20 cellular contexts compared by ENCODE assay signal in genomic region chr14:49579841-49580240, GRCh38. TPM values are rescaled to one million over a fixed set of nuclear protein-coding genes. Genes with fewer than 3 reads are reported as not detected.
DNase-seq lines count a peak whose midpoint lies in the region; ATAC-seq and TF ChIP-seq lines count a peak whose summit lies in the region.
"Had no signal": no experiment of that assay in that cellular context is flagged by ENCODE, and none has a peak within 500 bp of the region (broad histone marks: within the 10 kb centered on the region; RNA-seq: fewer than 3 reads in every experiment).

No MANE protein-coding gene starts in this region.

- no peak overlapping the region for H3K4me3 ChIP-seq in GM23338
- H3K4me3 ChIP-seq: esophagus muscularis mucosa, MG63 had no signal

- H3K9me3 Mint-ChIP-seq in activated T-cell treated with anti-CD3 and anti-CD28 coated beads, Interleukin-2, amount 50 U/mL, for 24 hours: no peaks in the 10 kb centered on the region
- H3K9me3 Mint-ChIP-seq in GM23338 (no peaks in the 10 kb centered on the region), nephron progenitor cell (no peaks in the 10 kb centered on the region)
- no peaks in the 10 kb centered on the region for H3K9me3 Mint-ChIP-seq in activated T-helper 2 cell treated with anti-CD3 and anti-CD28 coated beads, Interferon-gamma antibody, Interleukin-2, Interleukin-4, amounts not matched to agents 10 μg/mL and 5 μg/mL and 100 μg/mL, durations not matched to agents 14 hours and 24 hours and 36 hours
- H3K9me3 Mint-ChIP-seq: CD14-positive monocyte had no signal

- ATAC-seq in GM23338: peak; percentile 6; the same call in 1 of the 3 replicates

- intact Hi-C loops in activated T-helper 2 cell treated with anti-CD3 and anti-CD28 coated beads, Interferon-gamma antibody, Interleukin-2, Interleukin-4, amounts not matched to agents 10 μg/mL and 5 μg/mL and 100 μg/mL, durations not matched to agents 14 hours and 24 hours and 36 hours (cut with micrococcal nuclease): no loop called here

- no peaks in the 10 kb centered on the region for H3K9me2 ChIP-seq in GM23338 (ENCODE audit: insufficient read depth)

- H3K36me3 ChIP-seq in GM23338 (ENCODE audit: insufficient read depth): peaks cover 38% of the 10 kb centered on the region

- H4K20me1 ChIP-seq in GM23338 (replicated peaks; ENCODE audit: insufficient read depth): peaks cover 78% of the 10 kb centered on the region

- H3K36me3 Mint-ChIP-seq in activated T-cell treated with anti-CD3 and anti-CD28 coated beads, Interleukin-2, amount 50 U/mL, for 24 hours (ENCODE audit: low read depth): peaks cover 84% of the 10 kb centered on the region
- peaks cover 56% of the 10 kb centered on the region for H3K36me3 Mint-ChIP-seq in GM23338 (ENCODE audit: low read depth)
- peaks cover 80% of the 10 kb centered on the region for H3K36me3 Mint-ChIP-seq in activated T-helper 2 cell treated with anti-CD3 and anti-CD28 coated beads, Interferon-gamma antibody, Interleukin-2, Interleukin-4, amounts not matched to agents 10 μg/mL and 5 μg/mL and 100 μg/mL, durations not matched to agents 14 hours and 24 hours and 36 hours (ENCODE audit: low read depth)
- peaks cover 78% of the 10 kb centered on the region for H3K36me3 Mint-ChIP-seq in nephron progenitor cell (ENCODE audit: low read depth)

- peaks cover 62% of the 10 kb centered on the region for H3K79me2 ChIP-seq in GM23338 (replicated peaks; ENCODE audit: insufficient read depth)

- H3K27me3 ChIP-seq in GM23338 (ENCODE audit: insufficient read depth): no peaks in the 10 kb centered on the region
- H3K27me3 ChIP-seq: esophagus muscularis mucosa, MG63 had no signal

- no peak for DNase-seq in activated T-cell treated with anti-CD3 and anti-CD28 coated beads, Interleukin-2, amount 50 U/mL, for 24 hours
- DNase-seq in activated T-cell treated with anti-CD3 and anti-CD28 coated beads, Interleukin-2, amount 50 U/mL, for 1 hour: no peak
- DNase-seq in GM23338 (ENCODE audit: low spot score): no peak
- DNase-seq in activated T-helper 2 cell treated with anti-CD3 and anti-CD28 coated beads, Interferon-gamma antibody, Interleukin-2, Interleukin-4, amounts not matched to agents 10 μg/mL and 5 μg/mL and 100 μg/mL, durations not matched to agents 14 hours and 24 hours and 36 hours (ENCODE audit: low spot score): no peak
- no peak for DNase-seq in nephron progenitor cell
- no peak for DNase-seq in GM19240 (ENCODE audit: insufficient read length, low spot score)
- DNase-seq in NCI-H2171 treated with DMSO at 0.1 percent for 48 hours (lab: John Stamatoyannopoulos, UW): no peak
- DNase-seq in stimulated activated CD4-positive, alpha-beta T cell treated with anti-CD3 and anti-CD28 coated beads, Interleukin-12 subunit alpha, Interleukin-12 subunit beta, amount 100 ng/mL, for 4 hours: no peak
- DNase-seq: ACHN; DMS79; effector CD4-positive, alpha-beta T cell; IMR-90; mesenchymal stem cell; MG63; NCI-H1436; NCI-H774; small intestine; stimulated activated CD4-positive, alpha-beta T cell treated with anti-CD3 and anti-CD28 coated beads, Interleukin-4, amount 100 ng/mL, for 4 hours had no signal

- TF ChIP-seq CTCF in GM23338 (conservative IDR thresholded peaks at IDR 0.05; ENCODE audit: low read depth in 2 of 2) (no peak), nephron progenitor cell (IDR thresholded peaks at IDR 0.05) (no peak)

- peaks cover 16% of the 10 kb centered on the region for H3K4me1 ChIP-seq in GM23338 (ENCODE audit: insufficient read depth)

- peaks cover 52% of the 10 kb centered on the region for H3F3A ChIP-seq in GM23338 (replicated peaks; ENCODE audit: low read depth)

- H3K27ac ChIP-seq in GM23338 (ENCODE audit: low read depth): peak overlapping the region; percentile 89
- H3K27ac ChIP-seq: esophagus muscularis mucosa had no signal

- H2AFZ ChIP-seq in GM23338: no peak overlapping the region

- peaks cover 69% of the 10 kb centered on the region for H3K4me1 Mint-ChIP-seq in activated T-cell treated with anti-CD3 and anti-CD28 coated beads, Interleukin-2, amount 50 U/mL, for 24 hours (ENCODE audit: low read depth)
- H3K4me1 Mint-ChIP-seq in GM23338: peaks cover 26% of the 10 kb centered on the region
- peaks cover 52% of the 10 kb centered on the region for H3K4me1 Mint-ChIP-seq in activated T-helper 2 cell treated with anti-CD3 and anti-CD28 coated beads, Interferon-gamma antibody, Interleukin-2, Interleukin-4, amounts not matched to agents 10 μg/mL and 5 μg/mL and 100 μg/mL, durations not matched to agents 14 hours and 24 hours and 36 hours (ENCODE audit: low read depth)
- H3K4me1 Mint-ChIP-seq in nephron progenitor cell: peaks cover 55% of the 10 kb centered on the region

- H3K27ac Mint-ChIP-seq in activated T-cell treated with anti-CD3 and anti-CD28 coated beads, Interleukin-2, amount 50 U/mL, for 24 hours: peak overlapping the region; percentile 31
- H3K27ac Mint-ChIP-seq in GM23338 (0 out of 2 replicates have a peak overlapping the region, but pooled peaks have one; percentile 10), nephron progenitor cell (peak overlapping the region; percentile 22)
- peak overlapping the region; percentile 35 for H3K27ac Mint-ChIP-seq in activated T-helper 2 cell treated with anti-CD3 and anti-CD28 coated beads, Interferon-gamma antibody, Interleukin-2, Interleukin-4, amounts not matched to agents 10 μg/mL and 5 μg/mL and 100 μg/mL, durations not matched to agents 14 hours and 24 hours and 36 hours

- H3K27me3 Mint-ChIP-seq in activated T-cell treated with anti-CD3 and anti-CD28 coated beads, Interleukin-2, amount 50 U/mL, for 24 hours: no peaks in the 10 kb centered on the region
- peaks cover 29% of the 10 kb centered on the region for H3K27me3 Mint-ChIP-seq in GM23338 (ENCODE audit: insufficient read depth, low read depth, poor library complexity)
- H3K27me3 Mint-ChIP-seq in activated T-helper 2 cell treated with anti-CD3 and anti-CD28 coated beads, Interferon-gamma antibody, Interleukin-2, Interleukin-4, amounts not matched to agents 10 μg/mL and 5 μg/mL and 100 μg/mL, durations not matched to agents 14 hours and 24 hours and 36 hours (ENCODE audit: low read depth): no peaks in the 10 kb centered on the region
- H3K27me3 Mint-ChIP-seq in nephron progenitor cell (ENCODE audit: low read depth, poor library complexity): no peaks in the 10 kb centered on the region

- no peak overlapping the region for H3K4me2 ChIP-seq in GM23338

- H3K4me3 Mint-ChIP-seq in activated T-cell treated with anti-CD3 and anti-CD28 coated beads, Interleukin-2, amount 50 U/mL, for 24 hours: no peak overlapping the region
- no peak overlapping the region for H3K4me3 Mint-ChIP-seq in GM23338
- H3K4me3 Mint-ChIP-seq in activated T-helper 2 cell treated with anti-CD3 and anti-CD28 coated beads, Interferon-gamma antibody, Interleukin-2, Interleukin-4, amounts not matched to agents 10 μg/mL and 5 μg/mL and 100 μg/mL, durations not matched to agents 14 hours and 24 hours and 36 hours (ENCODE audit: low read depth): no peak overlapping the region
- H3K4me3 Mint-ChIP-seq in nephron progenitor cell: no peak overlapping the region
- H3K4me3 Mint-ChIP-seq: CD14-positive monocyte had no signal

TF ChIP-seq in GM23338, 12 proteins besides CTCF, POLR2A, EP300 and RAD21 (continues in another document):
- TF ChIP-seq CREB1 (CRISPR knock-in tag; IDR thresholded peaks at IDR 0.05; ENCODE audit: low read depth) (no peak), ETS1 (IDR thresholded peaks at IDR 0.05) (no peak), ZNF331 (CRISPR knock-in tag; IDR thresholded peaks at IDR 0.05; ENCODE audit: low read depth) (no peak)

RNA-seq across cellular contexts. Expression of gene RPS29, which starts 6.3 kb away (rescaled TPM):
- total RNA-seq in GM23338 (2014; rRNA removed; shearing (Covaris generic)): 2,294 and 3,734 TPM in 2 replicates
- 2,556 and 2,560 TPM in 2 replicates for polyA plus RNA-seq in GM23338 (2016; fragmentation: Nextera tagmentation; extraction: Ambion mirVana)
- total RNA-seq in activated T-helper 2 cell treated with anti-CD3 and anti-CD28 coated beads, Interferon-gamma antibody, Interleukin-2, Interleukin-4, amounts not matched to agents 10 μg/mL and 5 μg/mL and 100 μg/mL, durations not matched to agents 14 hours and 24 hours and 36 hours: 1,969 and 2,120 TPM in 2 replicates

RNA-seq across cellular contexts. Expression of gene LRR1, which starts 18.9 kb away (rescaled TPM):
- total RNA-seq in GM23338 (2014; rRNA removed; shearing (Covaris generic)): 27.8 and 31.8 TPM in 2 replicates
- 37.7 and 41.9 TPM in 2 replicates for polyA plus RNA-seq in GM23338 (2016; fragmentation: Nextera tagmentation; extraction: Ambion mirVana)
- total RNA-seq in activated T-helper 2 cell treated with anti-CD3 and anti-CD28 coated beads, Interferon-gamma antibody, Interleukin-2, Interleukin-4, amounts not matched to agents 10 μg/mL and 5 μg/mL and 100 μg/mL, durations not matched to agents 14 hours and 24 hours and 36 hours: 44.2 and 45.4 TPM in 2 replicates

RNA-seq across cellular contexts. Expression of gene RPL36AL, which starts 40.6 kb away (rescaled TPM):
- 122 and 204 TPM in 2 replicates for total RNA-seq in GM23338 (2014; rRNA removed; shearing (Covaris generic))
- polyA plus RNA-seq in GM23338 (2016; fragmentation: Nextera tagmentation; extraction: Ambion mirVana): 690 and 723 TPM in 2 replicates
- total RNA-seq in activated T-helper 2 cell treated with anti-CD3 and anti-CD28 coated beads, Interferon-gamma antibody, Interleukin-2, Interleukin-4, amounts not matched to agents 10 μg/mL and 5 μg/mL and 100 μg/mL, durations not matched to agents 14 hours and 24 hours and 36 hours: 278 and 292 TPM in 2 replicates

RNA-seq across cellular contexts. Expression of gene MGAT2, which starts 40.8 kb away (rescaled TPM):
- total RNA-seq in GM23338 (2014; rRNA removed; shearing (Covaris generic)): 25.7 and 31.6 TPM in 2 replicates
- 10.1 and 10.3 TPM in 2 replicates for polyA plus RNA-seq in GM23338 (2016; fragmentation: Nextera tagmentation; extraction: Ambion mirVana)
- total RNA-seq in activated T-helper 2 cell treated with anti-CD3 and anti-CD28 coated beads, Interferon-gamma antibody, Interleukin-2, Interleukin-4, amounts not matched to agents 10 μg/mL and 5 μg/mL and 100 μg/mL, durations not matched to agents 14 hours and 24 hours and 36 hours: 57.0 and 57.9 TPM in 2 replicates

RNA-seq across cellular contexts. Expression of gene DNAAF2, which starts 55.2 kb away (rescaled TPM):
- 40.4 and 41.2 TPM in 2 replicates for total RNA-seq in GM23338 (2014; rRNA removed; shearing (Covaris generic))
- polyA plus RNA-seq in GM23338 (2016; fragmentation: Nextera tagmentation; extraction: Ambion mirVana): 56.9 and 62.6 TPM in 2 replicates
- 10.5 and 11.4 TPM in 2 replicates for total RNA-seq in activated T-helper 2 cell treated with anti-CD3 and anti-CD28 coated beads, Interferon-gamma antibody, Interleukin-2, Interleukin-4, amounts not matched to agents 10 μg/mL and 5 μg/mL and 100 μg/mL, durations not matched to agents 14 hours and 24 hours and 36 hours
